Comparison of ENCODE assay signal across 9 cellular contexts in the genomic region with DNA sequence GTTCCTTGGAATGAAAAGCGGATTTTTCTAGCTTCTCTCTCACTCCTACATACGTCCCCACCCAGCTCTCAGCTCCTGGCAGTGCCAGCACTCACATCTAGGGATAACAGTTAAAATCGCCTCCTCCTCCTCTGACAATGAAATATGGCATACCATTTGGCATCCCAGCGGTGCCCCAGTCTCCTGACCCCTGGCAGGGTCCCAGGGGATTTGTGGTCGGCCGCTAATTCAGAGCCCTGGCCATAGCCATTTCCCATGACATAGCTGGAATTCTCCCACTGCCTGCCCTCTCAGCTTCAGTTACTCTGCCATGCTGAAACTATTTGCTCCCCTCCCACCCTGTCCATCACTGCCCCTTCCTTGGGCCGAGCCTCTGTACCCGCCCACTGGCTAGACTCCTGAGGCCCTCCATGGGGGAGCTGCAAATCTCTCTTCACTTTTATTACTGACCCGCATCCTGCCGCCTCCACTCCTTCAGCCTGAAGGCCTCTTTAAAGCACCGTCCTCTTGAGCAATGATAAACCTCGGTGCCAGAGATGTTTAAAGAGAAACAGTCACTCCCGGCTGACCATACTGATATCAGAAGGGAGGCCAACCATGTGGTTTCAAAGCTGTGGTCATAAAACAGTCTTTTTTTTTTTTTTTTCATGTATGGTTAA.
DNase-seq lines count a peak whose midpoint lies in the region; ATAC-seq lines count a peak whose summit lies in the region.
"Had no signal": no experiment of that assay in that cellular context is flagged by ENCODE, and none has a peak within 500 bp of the region (broad histone marks: within the 10 kb centered on the region; RNA-seq: fewer than 3 reads in every experiment).

No MANE protein-coding gene starts in this region.

- no peak overlapping the region for H2BK15ac ChIP-seq in mesenchymal stem cell (ENCODE audit: low read depth, poor library complexity, severe bottlenecking)

- H4K8ac ChIP-seq in mesenchymal stem cell (ENCODE audit: low read length) = no peak overlapping the region

- no peak overlapping the region for H3K4me2 ChIP-seq in mesenchymal stem cell (ENCODE audit: low read length, poor library complexity, severe bottlenecking)

- ATAC-seq in GM18867 (IDR thresholded peaks at IDR 0.05; ENCODE audit: unreplicated experiment) = no peak

- 48% methylated on average over 13 of the region's 13 CpGs for WGBS in ectodermal cell, 2 experiments
- 14% methylated on average over 13 of the region's 13 CpGs for WGBS in mesenchymal stem cell

- H3K9me3 ChIP-seq in ectodermal cell (ENCODE audit: control insufficient read depth, low read length) = peaks cover 3% of the 10 kb centered on the region
- peaks cover 10% of the 10 kb centered on the region for H3K9me3 ChIP-seq in mesenchymal stem cell (ENCODE audit: control insufficient read depth, low read length)
- no peaks in the 10 kb centered on the region for H3K9me3 ChIP-seq in HAP-1

- peak overlapping the region; percentile 39 for H2BK5ac ChIP-seq in mesenchymal stem cell (ENCODE audit: low read depth, low read length, poor library complexity, severe bottlenecking)

- peak; percentile 45 for DNase-seq in LoVo (ENCODE audit: low spot score)
- DNase-seq in mesenchymal stem cell = peak; percentile 73
- DNase-seq in ureter (ENCODE audit: low spot score) = peak; percentile 59
- DNase-seq in effector CD8-positive, alpha-beta T cell (lab: John Stamatoyannopoulos, UW) = no peak
- DNase-seq in HAP-1 (ENCODE audit: low spot score in 2 of 2) = no peak
- DNase-seq in activated CD8-positive, alpha-beta memory T cell treated with anti-CD3 and anti-CD28 coated beads, Interleukin-2, amount 50 U/mL, for 48 hours = no peak
- DNase-seq: hypothalamus had no signal

- H3K36me3 ChIP-seq in ectodermal cell (ENCODE audit: control insufficient read depth, insufficient read depth, low read length) = no peaks in the 10 kb centered on the region
- H3K36me3 ChIP-seq in mesenchymal stem cell (ENCODE audit: control insufficient read depth in 1 of 2, insufficient read depth in 2 of 2, low read depth in 1 of 2, low read length in 2 of 2) = peaks cover 0 to 6% of the 10 kb centered on the region in 2 experiments
- H3K36me3 ChIP-seq in HAP-1 (replicated peaks) = no peaks in the 10 kb centered on the region

- no peak overlapping the region for H4K91ac ChIP-seq in mesenchymal stem cell (ENCODE audit: low read length)

- H3K18ac ChIP-seq in mesenchymal stem cell (ENCODE audit: low read depth in 1 of 2, low read length in 2 of 2) = no peak overlapping the region

- H3K27me3 ChIP-seq in ectodermal cell (ENCODE audit: control insufficient read depth, insufficient read depth, low read length, poor library complexity, severe bottlenecking) (no peaks in the 10 kb centered on the region), mesenchymal stem cell (ENCODE audit: control insufficient read depth in 1 of 2, insufficient read depth in 1 of 2, low read length in 2 of 2) (peaks cover 0 to 4% of the 10 kb centered on the region in 2 experiments), HAP-1 (ENCODE audit: low read depth) (no peaks in the 10 kb centered on the region)

- no peak overlapping the region for H2AFZ ChIP-seq in mesenchymal stem cell (ENCODE audit: low read depth, low read length)

- in situ Hi-C loops in HAP-1 (cut with MboI; ENCODE audit: low sequenced_read_pairs) = no loop called here

- H3K4me3 ChIP-seq in ectodermal cell (ENCODE audit: insufficient read depth, low read depth, low read length) (no peak overlapping the region), mesenchymal stem cell (ENCODE audit: insufficient read depth in 1 of 2, low read depth in 1 of 2, low read length in 2 of 2) (peak overlapping the region in 1 of 2 experiments; percentile 57), HAP-1 (no peak overlapping the region)

- H3K4me1 ChIP-seq in ectodermal cell (ENCODE audit: control insufficient read depth, insufficient read depth, low read length) (peaks cover 39% of the 10 kb centered on the region), mesenchymal stem cell (ENCODE audit: control insufficient read depth, insufficient read depth, low read depth, low read length) (peaks cover 13% of the 10 kb centered on the region), HAP-1 (no peaks in the 10 kb centered on the region)

- peak overlapping the region; percentile 73 for H3K9ac ChIP-seq in mesenchymal stem cell (ENCODE audit: low read length)

- no peak overlapping the region for H2BK12ac ChIP-seq in mesenchymal stem cell (ENCODE audit: low read length in 2 of 2)

- H2BK120ac ChIP-seq in mesenchymal stem cell (ENCODE audit: low read depth, low read length) = no peak overlapping the region

- H3K27ac ChIP-seq in ectodermal cell (ENCODE audit: insufficient read depth, low read depth, low read length, poor library complexity, severe bottlenecking) (peak overlapping the region; percentile 78), mesenchymal stem cell (ENCODE audit: low read length, poor library complexity, severe bottlenecking) (peak overlapping the region; percentile 88)

- H3K14ac ChIP-seq in mesenchymal stem cell (ENCODE audit: low read length in 2 of 2) = no peak overlapping the region

- no peak overlapping the region for H2AK5ac ChIP-seq in mesenchymal stem cell (ENCODE audit: low read length, severe bottlenecking)

- H3K23ac ChIP-seq in mesenchymal stem cell (ENCODE audit: low read length in 2 of 2) = no peak overlapping the region

- no peaks in the 10 kb centered on the region for H3K79me1 ChIP-seq in mesenchymal stem cell (replicated peaks; ENCODE audit: low read length, poor library complexity, severe bottlenecking)

- H3K4ac ChIP-seq in mesenchymal stem cell (ENCODE audit: low read depth in 1 of 2, low read length in 2 of 2) = no peak overlapping the region

Comparison
In these comparisons a context has a peak if more than half of its experiments do, and no peak if none do; other contexts are left out.
1. DNase-seq: peak in LoVo (single experiment), mesenchymal stem cell (single experiment) and ureter (single experiment); none in effector CD8-positive, alpha-beta T cell (single experiment), HAP-1 (0 of 2) and activated CD8-positive, alpha-beta memory T cell treated with anti-CD3 and anti-CD28 coated beads, Interleukin-2, amount 50 U/mL, for 48 hours (single experiment).